In genomic region chr16:56589141-56590039, GRCh38 we compare ENCODE assay signal across 1 cellular context.
TF ChIP-seq lines count a peak whose summit lies in the region.

Gene MT3, plus strand, starts transcription at chr16:56589528. Its CDS starts 63 bp downstream, at chr16:56589591.

TF ChIP-seq in HepG2, 621 proteins besides CTCF, POLR2A, EP300 and RAD21:
- TF ChIP-seq NR2F6 (IDR thresholded peaks at IDR 0.05) (no peak), NR2F6 (CRISPR knock-in tag; IDR thresholded peaks at IDR 0.05) (no peak), ZNF691 (CRISPR knock-in tag; IDR thresholded peaks at IDR 0.05; ENCODE audit: borderline replicate concordance, low read depth) (no peak), DNMT1 (CRISPR knock-in tag; IDR thresholded peaks at IDR 0.05) (peak; percentile 46; the same call in 1 of the 2 replicates)
